Comparison of ENCODE assay signal across 24 cellular contexts in the genomic region with DNA sequence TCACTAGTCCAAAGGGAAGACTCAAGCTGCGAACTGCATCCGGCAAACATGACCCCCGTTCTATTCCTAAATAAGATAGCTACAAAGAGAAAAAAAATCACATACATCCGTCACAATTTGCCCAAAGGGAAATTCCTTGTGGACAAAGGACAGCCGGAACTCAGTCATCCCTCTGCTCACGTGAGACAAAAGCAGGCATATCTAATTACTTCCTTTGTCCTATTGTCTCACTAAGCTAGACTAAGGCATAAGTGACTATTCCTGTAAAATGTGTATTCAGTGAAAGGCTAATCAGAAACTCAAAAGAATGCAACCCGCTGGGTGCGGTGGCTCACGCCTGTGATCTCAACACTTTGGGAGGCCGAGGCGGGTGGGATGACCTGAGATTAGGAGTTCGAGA. TPM values are rescaled to one million over a fixed set of nuclear protein-coding genes. Genes with fewer than 3 reads are reported as not detected.
DNase-seq lines count a peak whose midpoint lies in the region; ATAC-seq and TF ChIP-seq lines count a peak whose summit lies in the region.
"Had no signal": no experiment of that assay in that cellular context is flagged by ENCODE, and none has a peak within 500 bp of the region (broad histone marks: within the 10 kb centered on the region; RNA-seq: fewer than 3 reads in every experiment).

No MANE protein-coding gene starts in this region.

- TF ChIP-seq POLR2A in right lobe of liver (IDR thresholded peaks at IDR 0.05): no peak
- TF ChIP-seq POLR2A in prostate gland (IDR thresholded peaks at IDR 0.05): no peak

- H3K4me3 Mint-ChIP-seq in GM23338: no peak overlapping the region
- H3K4me3 Mint-ChIP-seq: activated CD8-positive, alpha-beta memory T cell treated with anti-CD3 and anti-CD28 coated beads, Interleukin-2, amount 10 ng/mL, durations not matched to agents 7 days and 5 days; CD14-positive monocyte; immature natural killer cell; naive thymus-derived CD8-positive, alpha-beta T cell had no signal

- intact Hi-C loops in A673 (cut with micrococcal nuclease; ENCODE audit: unreplicated experiment) (no loop called here), right lobe of liver (cut with DNase I) (no loop called here), prostate gland (cut with DNase I) (no loop called here)

- H3K27me3 Mint-ChIP-seq in GM23338 (ENCODE audit: insufficient read depth, low read depth, poor library complexity): no peaks in the 10 kb centered on the region
- H3K27me3 Mint-ChIP-seq: activated CD8-positive, alpha-beta memory T cell treated with anti-CD3 and anti-CD28 coated beads, Interleukin-2, amount 10 ng/mL, durations not matched to agents 7 days and 5 days; naive thymus-derived CD8-positive, alpha-beta T cell had no signal

- H3K36me3 ChIP-seq in A673 (ENCODE audit: insufficient read depth, low read length, poor library complexity, severe bottlenecking): no peaks in the 10 kb centered on the region
- peaks cover 3% of the 10 kb centered on the region; the same call in 1 of the 2 replicates for H3K36me3 ChIP-seq in GM23338 (ENCODE audit: insufficient read depth)
- no peaks in the 10 kb centered on the region for H3K36me3 ChIP-seq in right lobe of liver
- H3K36me3 ChIP-seq in prostate gland: no peaks in the 10 kb centered on the region
- H3K36me3 ChIP-seq: adrenal gland had no signal

- TF ChIP-seq CTCF in A673 (conservative IDR thresholded peaks at IDR 0.05; ENCODE audit: low read depth, low read length): no peak
- TF ChIP-seq CTCF in GM23338 (conservative IDR thresholded peaks at IDR 0.05; ENCODE audit: low read depth in 2 of 2): no peak
- no peak for TF ChIP-seq CTCF in right lobe of liver (IDR thresholded peaks at IDR 0.05)
- no peak for TF ChIP-seq CTCF in prostate gland (IDR thresholded peaks at IDR 0.05)

- H3K79me2 ChIP-seq in GM23338 (replicated peaks; ENCODE audit: insufficient read depth): no peaks in the 10 kb centered on the region

- H3K36me3 Mint-ChIP-seq in GM23338 (ENCODE audit: low read depth): peaks cover 14% of the 10 kb centered on the region
- H3K36me3 Mint-ChIP-seq: immature natural killer cell; naive thymus-derived CD8-positive, alpha-beta T cell had no signal

- no peaks in the 10 kb centered on the region for H3K9me3 ChIP-seq in A673 (ENCODE audit: low read depth, low read length, poor library complexity, severe bottlenecking)
- H3K9me3 ChIP-seq in right lobe of liver: no peaks in the 10 kb centered on the region
- H3K9me3 ChIP-seq in prostate gland: no peaks in the 10 kb centered on the region
- H3K9me3 ChIP-seq: adrenal gland had no signal

- POLR2A ChIA-PET in A673 (lab: Charles Lee; ENCODE audit: low non-redundant PET): no interaction called here

- H2AFZ ChIP-seq in GM23338: no peak overlapping the region

- DNase-seq in A673 (ENCODE audit: low spot score) (peak; percentile 78), GM23338 (ENCODE audit: low spot score) (peak; percentile 55), dermis microvascular lymphatic vessel endothelial cell (ENCODE audit: low read depth in 2 of 2) (peak; percentile 84 to 97), right lobe of liver (no peak), KG1 (lab: John Stamatoyannopoulos, UW) (no peak), activated T-cell treated with anti-CD3 and anti-CD28 coated beads for 4 hours (no peak), prostate gland (ENCODE audit: low spot score) (no peak)
- DNase-seq: activated CD4-positive, alpha-beta T cell treated with anti-CD3 and anti-CD28 coated beads for 4 hours; activated CD8-positive, alpha-beta memory T cell treated with anti-CD3 and anti-CD28 coated beads, Interleukin-2, amount 10 ng/mL, durations not matched to agents 7 days and 5 days; activated effector memory CD4-positive, alpha-beta T cell treated with Interleukin-2 at 50 U/mL for 16 hours; caudate nucleus; head of caudate nucleus; immature natural killer cell; naive thymus-derived CD8-positive, alpha-beta T cell; NCI-H1930; stimulated activated CD8-positive, alpha-beta memory T cell treated with anti-CD3 and anti-CD28 coated beads, Interleukin-4, amount 100 ng/mL, for 48 hours; substantia nigra; SW 1271 had no signal

- no peak overlapping the region for H3K4me2 ChIP-seq in GM23338
- H3K4me2 ChIP-seq: smooth muscle cell had no signal

- ATAC-seq in GM23338: no peak
- ATAC-seq in right lobe of liver: peak; percentile 55 to 77 (median 68)
- ATAC-seq in HG02970 (IDR thresholded peaks at IDR 0.05; ENCODE audit: low FRiP score, unreplicated experiment): no peak
- ATAC-seq: activated CD8-positive, alpha-beta memory T cell treated with anti-CD3 and anti-CD28 coated beads, Interleukin-2, amount 10 ng/mL, durations not matched to agents 7 days and 5 days; naive thymus-derived CD8-positive, alpha-beta T cell had no signal

- H3K9me2 ChIP-seq in GM23338 (ENCODE audit: insufficient read depth): no peaks in the 10 kb centered on the region

- H3K4me1 Mint-ChIP-seq in GM23338: no peaks in the 10 kb centered on the region; the same call in 2 of the 3 replicates

- no peaks in the 10 kb centered on the region for H3K4me1 ChIP-seq in A673 (ENCODE audit: insufficient read depth, low read length, poor library complexity, severe bottlenecking)
- H3K4me1 ChIP-seq in GM23338 (ENCODE audit: insufficient read depth): no peaks in the 10 kb centered on the region
- H3K4me1 ChIP-seq in right lobe of liver: peaks cover 0 to 6% (median 0%) of the 10 kb centered on the region in 4 donors
- H3K4me1 ChIP-seq in prostate gland (replicated peaks): no peaks in the 10 kb centered on the region
- H3K4me1 ChIP-seq: adrenal gland had no signal

- H3F3A ChIP-seq in GM23338 (replicated peaks; ENCODE audit: low read depth): no peaks in the 10 kb centered on the region

- H3K4me3 ChIP-seq in A673 (ENCODE audit: low read depth, low read length, poor library complexity, severe bottlenecking) (no peak overlapping the region), GM23338 (no peak overlapping the region), right lobe of liver (no peak overlapping the region), prostate gland (no peak overlapping the region)
- H3K4me3 ChIP-seq: adrenal gland, smooth muscle cell had no signal

- CTCF ChIA-PET in A673 (lab: Charles Lee): no interaction called here

- H3K27ac ChIP-seq in A673 (ENCODE audit: low read depth, low read length, poor library complexity, severe bottlenecking): no peak overlapping the region
- peak overlapping the region; percentile 2; the same call in 1 of the 2 replicates for H3K27ac ChIP-seq in GM23338 (ENCODE audit: low read depth)
- H3K27ac ChIP-seq in right lobe of liver: no peak overlapping the region
- no peak overlapping the region for H3K27ac ChIP-seq in prostate gland
- H3K27ac ChIP-seq: HL-60 had no signal

- H4K20me1 ChIP-seq in GM23338 (replicated peaks; ENCODE audit: insufficient read depth): no peaks in the 10 kb centered on the region

- no TSS peak for BruUV-seq in A673 (replicated peaks; lab: Mats Ljungman, UMichigan)

- 87% methylated on average over 11 of the region's 12 CpGs for WGBS in right lobe of liver (ENCODE audit: insufficient coverage, low coverage, low lambda C conversion rate, missing lambda C conversion rate)
- 79% methylated on average over 12 of the region's 12 CpGs for WGBS in prostate gland

- H3K27me3 ChIP-seq in A673 (replicated peaks; ENCODE audit: insufficient read depth, low read depth, low read length, poor library complexity) (no peaks in the 10 kb centered on the region), GM23338 (ENCODE audit: insufficient read depth) (no peaks in the 10 kb centered on the region), right lobe of liver (no peaks in the 10 kb centered on the region), prostate gland (replicated peaks; ENCODE audit: insufficient read depth) (no peaks in the 10 kb centered on the region)
- H3K27me3 ChIP-seq: adrenal gland had no signal

- peak overlapping the region; percentile 52; the same call in 1 of the 2 replicates for H3K27ac Mint-ChIP-seq in GM23338
- H3K27ac Mint-ChIP-seq: activated CD8-positive, alpha-beta memory T cell treated with anti-CD3 and anti-CD28 coated beads, Interleukin-2, amount 10 ng/mL, durations not matched to agents 7 days and 5 days; CD14-positive monocyte; immature natural killer cell had no signal

- H3K9me3 Mint-ChIP-seq in GM23338: peaks cover 22% of the 10 kb centered on the region
- H3K9me3 Mint-ChIP-seq: CD14-positive monocyte; immature natural killer cell; naive thymus-derived CD8-positive, alpha-beta T cell had no signal

TF ChIP-seq in GM23338, 12 proteins besides CTCF, POLR2A, EP300 and RAD21 (continues in another document):
- TF ChIP-seq STAT1 (IDR thresholded peaks at IDR 0.05; ENCODE audit: unreplicated experiment): no peak
- TF ChIP-seq JUNB (IDR thresholded peaks at IDR 0.05; ENCODE audit: unreplicated experiment): no peak
- no peak for TF ChIP-seq POLR2AphosphoS5 (IDR thresholded peaks at IDR 0.05; ENCODE audit: low read depth)
- no peak for TF ChIP-seq ZNF114 (CRISPR knock-in tag; IDR thresholded peaks at IDR 0.05)
- TF ChIP-seq NANOG (IDR thresholded peaks at IDR 0.05; ENCODE audit: borderline replicate concordance): no peak
- TF ChIP-seq EZH2phosphoT487 (IDR thresholded peaks at IDR 0.05; ENCODE audit: unreplicated experiment): no peak
- TF ChIP-seq EZH2 (IDR thresholded peaks at IDR 0.05; ENCODE audit: low read depth, unreplicated experiment): no peak

RNA-seq across cellular contexts. Expression of gene NINJ2, which starts 27.2 kb away (rescaled TPM):
- total RNA-seq in A673 (2021): 0.42 TPM in 1 of 2 replicates, not detected in the other
- 0.94 and 2.1 TPM in 2 replicates for total RNA-seq in GM23338 (2014; rRNA removed; shearing (Covaris generic))
- 1.2 and 2.6 TPM in 2 replicates for polyA plus RNA-seq in GM23338 (2016; fragmentation: Nextera tagmentation; extraction: Ambion mirVana)
- 2.4 and 3.0 TPM in 2 replicates for total RNA-seq in dermis microvascular lymphatic vessel endothelial cell
- total RNA-seq in right lobe of liver: 10 to 100 TPM in 3 of 6 experiments, 1 to 10 TPM in 3; 6.4 to 17.7 (median 12.5) TPM
- total RNA-seq in prostate gland: 10 to 100 TPM in 1 of 2 donors, 1 to 10 TPM in 1; 1.1 to 17.3 TPM
- polyA plus RNA-seq: AG04450 had no signal

Comparison
In these comparisons a context has a peak if more than half of its experiments do, and no peak if none do; other contexts are left out.
1. DNase-seq: peak in A673 (single experiment), GM23338 (single experiment) and dermis microvascular lymphatic vessel endothelial cell (2 of 2); none in right lobe of liver (0 of 3), KG1 (single experiment), activated T-cell treated with anti-CD3 and anti-CD28 coated beads for 4 hours (single experiment) and prostate gland (single experiment).
2. ATAC-seq: peak in right lobe of liver (4 of 4); none in GM23338 (single experiment) and HG02970 (single experiment).